Comparison of ENCODE assay signal across 8 cellular contexts in genomic region chr6:119568580-119568979, GRCh38.
"Had no signal": no experiment of that assay in that cellular context is flagged by ENCODE, and none has a peak within 500 bp of the region (broad histone marks: within the 10 kb centered on the region; RNA-seq: fewer than 3 reads in every experiment).

No MANE protein-coding gene starts in this region.

- DNase-seq: GM23248, GOT3, H7, HFFc6, IMR-90 had no signal

- H2AFZ ChIP-seq: GM23248 had no signal

- ATAC-seq: HCT116 had no signal

- H3K9ac ChIP-seq: GM23248 had no signal

- H3K4me3 ChIP-seq: GM23248, HAP-1 had no signal

- H3K36me3 ChIP-seq: HAP-1 had no signal

- H3K9me3 ChIP-seq: HAP-1 had no signal

- H3K27ac ChIP-seq: GM23248, HL-60 had no signal
